ENCODE assay signal across 1 cellular context in genomic region chr1:109392788-109393580, GRCh38.
A peak's percentile ranks its signal among the peaks of the same experiment; 100 is the strongest.
TF ChIP-seq lines count a peak whose summit lies in the region.

No MANE protein-coding gene starts in this region.

TF ChIP-seq in K562, 482 proteins besides CTCF, POLR2A, EP300 and RAD21 (continued from another document and continues in another):
- TF ChIP-seq CHAMP1 (IDR thresholded peaks at IDR 0.05): no peak
- no peak for TF ChIP-seq ESRRB (CRISPR knock-in tag; IDR thresholded peaks at IDR 0.05; ENCODE audit: borderline replicate concordance)
- TF ChIP-seq, protein P1, sequence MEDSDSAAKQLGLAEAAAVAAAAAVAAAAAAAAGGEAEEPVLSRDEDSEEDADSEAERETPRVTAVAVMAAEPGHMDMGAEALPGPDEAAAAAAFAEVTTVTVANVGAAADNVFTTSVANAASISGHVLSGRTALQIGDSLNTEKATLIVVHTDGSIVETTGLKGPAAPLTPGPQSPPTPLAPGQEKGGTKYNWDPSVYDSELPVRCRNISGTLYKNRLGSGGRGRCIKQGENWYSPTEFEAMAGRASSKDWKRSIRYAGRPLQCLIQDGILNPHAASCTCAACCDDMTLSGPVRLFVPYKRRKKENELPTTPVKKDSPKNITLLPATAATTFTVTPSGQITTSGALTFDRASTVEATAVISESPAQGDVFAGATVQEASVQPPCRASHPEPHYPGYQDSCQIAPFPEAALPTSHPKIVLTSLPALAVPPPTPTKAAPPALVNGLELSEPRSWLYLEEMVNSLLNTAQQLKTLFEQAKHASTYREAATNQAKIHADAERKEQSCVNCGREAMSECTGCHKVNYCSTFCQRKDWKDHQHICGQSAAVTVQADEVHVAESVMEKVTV (CRISPR knock-in tag; IDR thresholded peaks at IDR 0.05): no peak
- TF ChIP-seq NR4A1 (CRISPR knock-in tag; IDR thresholded peaks at IDR 0.05): no peak; the same call in 1 of the 2 replicates
- no peak for TF ChIP-seq NR4A1 (tag; IDR thresholded peaks at IDR 0.05)
- TF ChIP-seq KLF10 (CRISPR knock-in tag; IDR thresholded peaks at IDR 0.05): no peak
- no peak for TF ChIP-seq C11orf30 (IDR thresholded peaks at IDR 0.05; ENCODE audit: low read depth)
- TF ChIP-seq RBM17 (IDR thresholded peaks at IDR 0.05; ENCODE audit: borderline replicate concordance, low read depth, low read length): no peak
- no peak for TF ChIP-seq CBX2 (IDR thresholded peaks at IDR 0.05; ENCODE audit: insufficient read depth, low read length, poor library complexity, severe bottlenecking)
- TF ChIP-seq CTBP1 (IDR thresholded peaks at IDR 0.05; ENCODE audit: borderline replicate concordance): no peak
- TF ChIP-seq MITF (IDR thresholded peaks at IDR 0.05): no peak
- TF ChIP-seq NFXL1 (CRISPR knock-in tag; IDR thresholded peaks at IDR 0.05): no peak
- no peak for TF ChIP-seq FIP1L1 (IDR thresholded peaks at IDR 0.05; ENCODE audit: low read depth, low read length, poor library complexity, severe bottlenecking)
- no peak for TF ChIP-seq ZNF3 (CRISPR knock-in tag; IDR thresholded peaks at IDR 0.05)
- no peak for TF ChIP-seq SAFB (IDR thresholded peaks at IDR 0.05; ENCODE audit: borderline replicate concordance, low read depth, low read length)
- TF ChIP-seq NFE2L1 (tag; IDR thresholded peaks at IDR 0.05; ENCODE audit: borderline replicate concordance, low read depth): no peak
- TF ChIP-seq ZNF586 (CRISPR knock-in tag; conservative IDR thresholded peaks at IDR 0.05): no peak
- no peak for TF ChIP-seq ZNF184 (CRISPR knock-in tag; IDR thresholded peaks at IDR 0.05)
- TF ChIP-seq ZBTB8A (IDR thresholded peaks at IDR 0.05; ENCODE audit: partially characterized antibody): no peak
- TF ChIP-seq ZNF431 (CRISPR knock-in tag; IDR thresholded peaks at IDR 0.05): no peak
- no peak for TF ChIP-seq CGGBP1 (CRISPR knock-in tag; IDR thresholded peaks at IDR 0.05)
- TF ChIP-seq ASH1L (IDR thresholded peaks at IDR 0.05; ENCODE audit: borderline replicate concordance, low read depth, partially characterized antibody): peak; percentile 59
- TF ChIP-seq RFX5 (IDR thresholded peaks at IDR 0.05; ENCODE audit: low read depth, low read length): no peak
- TF ChIP-seq FOXA1 (IDR thresholded peaks at IDR 0.05; ENCODE audit: borderline replicate concordance): no peak
- no peak for TF ChIP-seq SREBF2 (CRISPR knock-in tag; IDR thresholded peaks at IDR 0.05)
- no peak for TF ChIP-seq BRD4 (IDR thresholded peaks at IDR 0.05)
- peak; percentile 33 for TF ChIP-seq PHF20 (IDR thresholded peaks at IDR 0.05; ENCODE audit: partially characterized antibody)
- TF ChIP-seq ZKSCAN1 (IDR thresholded peaks at IDR 0.05; ENCODE audit: low read depth, low read length): no peak
- no peak for TF ChIP-seq ZNF408 (CRISPR knock-in tag; IDR thresholded peaks at IDR 0.05; ENCODE audit: low read depth)
- no peak for TF ChIP-seq KDM4B (IDR thresholded peaks at IDR 0.05; ENCODE audit: borderline replicate concordance in 2 of 2, low read depth in 1 of 2)
- TF ChIP-seq ZNF639 (CRISPR knock-in tag; conservative IDR thresholded peaks at IDR 0.05 in 1 of 2, IDR thresholded peaks at IDR 0.05 in 1 of 2): peak in 1 of 2 experiments; percentile 34; a peak in 2 of 4 replicates
- no peak for TF ChIP-seq THAP7 (CRISPR knock-in tag; IDR thresholded peaks at IDR 0.05)
- TF ChIP-seq GABPA (tag; conservative IDR thresholded peaks at IDR 0.05; ENCODE audit: low read depth): peak; percentile 91
- no peak for TF ChIP-seq KAT8 (IDR thresholded peaks at IDR 0.05; ENCODE audit: low read depth)
- TF ChIP-seq TRIM25 (IDR thresholded peaks at IDR 0.05; ENCODE audit: borderline replicate concordance): no peak
- TF ChIP-seq ZNF140 (CRISPR knock-in tag; IDR thresholded peaks at IDR 0.05): no peak
- TF ChIP-seq FOXJ3 (CRISPR knock-in tag; IDR thresholded peaks at IDR 0.05): no peak
- peak in 1 of 2 experiments; percentile 68; a peak in 1 of 4 replicates for TF ChIP-seq TBL1XR1 (IDR thresholded peaks at IDR 0.05; ENCODE audit: low read length in 2 of 2)
- TF ChIP-seq NR1H2 (CRISPR knock-in tag; IDR thresholded peaks at IDR 0.05): no peak
- TF ChIP-seq JUN (IDR thresholded peaks at IDR 0.05; ENCODE audit: borderline replicate concordance, low read depth, low read length): no peak
- TF ChIP-seq JUN (CRISPR knock-in tag; IDR thresholded peaks at IDR 0.05; ENCODE audit: borderline replicate concordance): no peak
- TF ChIP-seq SETDB1 (IDR thresholded peaks at IDR 0.05; ENCODE audit: low read length): no peak
- peak; percentile 17; the same call in 1 of the 2 replicates for TF ChIP-seq SPI1 (IDR thresholded peaks at IDR 0.05; ENCODE audit: borderline replicate concordance, low read depth, low read length)
- no peak for TF ChIP-seq ZBTB17 (CRISPR knock-in tag; IDR thresholded peaks at IDR 0.05)
- TF ChIP-seq, protein P2, sequence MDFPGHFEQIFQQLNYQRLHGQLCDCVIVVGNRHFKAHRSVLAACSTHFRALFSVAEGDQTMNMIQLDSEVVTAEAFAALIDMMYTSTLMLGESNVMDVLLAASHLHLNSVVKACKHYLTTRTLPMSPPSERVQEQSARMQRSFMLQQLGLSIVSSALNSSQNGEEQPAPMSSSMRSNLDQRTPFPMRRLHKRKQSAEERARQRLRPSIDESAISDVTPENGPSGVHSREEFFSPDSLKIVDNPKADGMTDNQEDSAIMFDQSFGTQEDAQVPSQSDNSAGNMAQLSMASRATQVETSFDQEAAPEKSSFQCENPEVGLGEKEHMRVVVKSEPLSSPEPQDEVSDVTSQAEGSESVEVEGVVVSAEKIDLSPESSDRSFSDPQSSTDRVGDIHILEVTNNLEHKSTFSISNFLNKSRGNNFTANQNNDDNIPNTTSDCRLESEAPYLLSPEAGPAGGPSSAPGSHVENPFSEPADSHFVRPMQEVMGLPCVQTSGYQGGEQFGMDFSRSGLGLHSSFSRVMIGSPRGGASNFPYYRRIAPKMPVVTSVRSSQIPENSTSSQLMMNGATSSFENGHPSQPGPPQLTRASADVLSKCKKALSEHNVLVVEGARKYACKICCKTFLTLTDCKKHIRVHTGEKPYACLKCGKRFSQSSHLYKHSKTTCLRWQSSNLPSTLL (IDR thresholded peaks at IDR 0.05): no peak
- TF ChIP-seq ZNF354B (CRISPR knock-in tag; IDR thresholded peaks at IDR 0.05): no peak
- TF ChIP-seq PPARD (CRISPR knock-in tag; IDR thresholded peaks at IDR 0.05): no peak
- TF ChIP-seq EGR1 (conservative IDR thresholded peaks at IDR 0.05): no peak
- TF ChIP-seq ZMIZ1 (IDR thresholded peaks at IDR 0.05; ENCODE audit: low read depth in 2 of 2, low read length in 2 of 2): no peak; a peak in 1 of 4 replicates
- no peak for TF ChIP-seq ARID3A (IDR thresholded peaks at IDR 0.05; ENCODE audit: borderline replicate concordance, low read depth, low read length)
- peak; percentile 56; the same call in 1 of the 2 replicates for TF ChIP-seq MTA3 (IDR thresholded peaks at IDR 0.05; ENCODE audit: borderline replicate concordance)
- TF ChIP-seq ELF4 (CRISPR knock-in tag; IDR thresholded peaks at IDR 0.05): peak; percentile 67; the same call in 1 of the 2 replicates
- no peak for TF ChIP-seq ADNP (tag; IDR thresholded peaks at IDR 0.05)
- TF ChIP-seq ARID1B (IDR thresholded peaks at IDR 0.05): peak; percentile 38; the same call in 1 of the 2 replicates
- TF ChIP-seq TAF7 (tag; IDR thresholded peaks at IDR 0.05): peak; percentile 17; the same call in 1 of the 2 replicates
- TF ChIP-seq KDM2B (CRISPR knock-in tag; IDR thresholded peaks at IDR 0.05): no peak
- no peak for TF ChIP-seq IFI16 (CRISPR knock-in tag; IDR thresholded peaks at IDR 0.05)
